Comparison of ENCODE assay signal across 1 cellular context in genomic region chr13:41548031-41548430, GRCh38.
TF ChIP-seq lines count a peak whose summit lies in the region.

No MANE protein-coding gene starts in this region.

TF ChIP-seq in IMR-90, 13 proteins besides CTCF, POLR2A, EP300 and RAD21 (continued from another document):
- TF ChIP-seq ELK1 (IDR thresholded peaks at IDR 0.05; ENCODE audit: borderline replicate concordance, low read depth, low read length) (no peak), MAFK (IDR thresholded peaks at IDR 0.05; ENCODE audit: low read depth, low read length) (no peak), RFX5 (IDR thresholded peaks at IDR 0.05; ENCODE audit: low read depth, low read length) (no peak), FOS (IDR thresholded peaks at IDR 0.05; ENCODE audit: low read depth, low read length) (no peak)
- TF ChIP-seq, protein P1, sequence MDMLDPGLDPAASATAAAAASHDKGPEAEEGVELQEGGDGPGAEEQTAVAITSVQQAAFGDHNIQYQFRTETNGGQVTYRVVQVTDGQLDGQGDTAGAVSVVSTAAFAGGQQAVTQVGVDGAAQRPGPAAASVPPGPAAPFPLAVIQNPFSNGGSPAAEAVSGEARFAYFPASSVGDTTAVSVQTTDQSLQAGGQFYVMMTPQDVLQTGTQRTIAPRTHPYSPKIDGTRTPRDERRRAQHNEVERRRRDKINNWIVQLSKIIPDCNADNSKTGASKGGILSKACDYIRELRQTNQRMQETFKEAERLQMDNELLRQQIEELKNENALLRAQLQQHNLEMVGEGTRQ (IDR thresholded peaks at IDR 0.05; ENCODE audit: low read depth, low read length): no peak
